1 cellular context compared by ENCODE assay signal in the genomic region with DNA sequence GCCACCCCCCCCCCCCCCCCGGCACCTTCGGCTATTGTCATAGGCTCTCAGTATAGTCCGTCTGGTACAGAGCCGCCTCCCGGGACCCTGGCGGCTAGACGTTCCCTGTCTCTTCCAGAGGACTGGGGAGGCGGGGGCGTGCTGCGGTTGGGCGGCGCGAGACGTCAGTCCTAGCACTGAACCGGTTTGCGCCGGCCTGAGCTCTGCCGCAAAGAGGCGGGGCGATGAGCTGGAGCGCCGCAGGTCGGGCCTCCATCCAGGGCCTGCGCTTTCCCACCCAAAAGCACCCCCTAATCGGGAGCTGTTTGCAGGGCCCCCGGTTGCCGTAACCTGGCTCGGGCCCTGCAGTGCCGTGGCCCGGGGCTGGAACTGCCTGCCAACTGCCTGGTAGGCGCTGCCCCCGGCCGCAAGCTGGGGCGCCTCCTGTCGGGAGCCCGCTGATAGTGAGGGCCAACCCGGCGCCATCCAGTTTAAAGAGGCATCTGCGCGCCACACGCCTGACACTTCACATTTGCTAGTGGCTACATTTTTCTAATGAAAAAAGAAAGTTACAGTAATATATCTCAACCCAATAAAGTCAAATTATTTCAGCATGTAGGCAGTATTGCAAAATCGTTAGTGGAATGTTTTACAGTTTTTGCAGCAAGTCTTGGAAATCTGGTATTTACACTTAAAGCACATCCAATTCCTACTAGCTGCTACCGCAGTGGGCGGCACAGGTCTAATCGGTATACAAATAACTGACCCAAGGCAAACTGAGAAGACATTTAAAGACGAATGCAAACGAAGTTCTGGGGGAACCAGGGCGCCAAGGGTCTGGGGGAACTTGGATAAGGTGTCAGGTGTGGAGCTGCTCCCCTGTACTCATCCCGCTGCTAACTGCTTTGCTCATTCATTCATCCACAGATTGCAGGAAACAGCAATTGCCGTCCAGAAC.
TF ChIP-seq lines count a peak whose summit lies in the region.

No MANE protein-coding gene starts in this region.

TF ChIP-seq in HepG2, 621 proteins besides CTCF, POLR2A, EP300 and RAD21 (continued from another document and continues in another):
- TF ChIP-seq, protein P1, sequence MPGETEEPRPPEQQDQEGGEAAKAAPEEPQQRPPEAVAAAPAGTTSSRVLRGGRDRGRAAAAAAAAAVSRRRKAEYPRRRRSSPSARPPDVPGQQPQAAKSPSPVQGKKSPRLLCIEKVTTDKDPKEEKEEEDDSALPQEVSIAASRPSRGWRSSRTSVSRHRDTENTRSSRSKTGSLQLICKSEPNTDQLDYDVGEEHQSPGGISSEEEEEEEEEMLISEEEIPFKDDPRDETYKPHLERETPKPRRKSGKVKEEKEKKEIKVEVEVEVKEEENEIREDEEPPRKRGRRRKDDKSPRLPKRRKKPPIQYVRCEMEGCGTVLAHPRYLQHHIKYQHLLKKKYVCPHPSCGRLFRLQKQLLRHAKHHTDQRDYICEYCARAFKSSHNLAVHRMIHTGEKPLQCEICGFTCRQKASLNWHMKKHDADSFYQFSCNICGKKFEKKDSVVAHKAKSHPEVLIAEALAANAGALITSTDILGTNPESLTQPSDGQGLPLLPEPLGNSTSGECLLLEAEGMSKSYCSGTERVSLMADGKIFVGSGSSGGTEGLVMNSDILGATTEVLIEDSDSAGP (CRISPR knock-in tag; IDR thresholded peaks at IDR 0.05; ENCODE audit: borderline replicate concordance) = peak; percentile 92; the same call in 1 of the 2 replicates
- TF ChIP-seq, protein P2, sequence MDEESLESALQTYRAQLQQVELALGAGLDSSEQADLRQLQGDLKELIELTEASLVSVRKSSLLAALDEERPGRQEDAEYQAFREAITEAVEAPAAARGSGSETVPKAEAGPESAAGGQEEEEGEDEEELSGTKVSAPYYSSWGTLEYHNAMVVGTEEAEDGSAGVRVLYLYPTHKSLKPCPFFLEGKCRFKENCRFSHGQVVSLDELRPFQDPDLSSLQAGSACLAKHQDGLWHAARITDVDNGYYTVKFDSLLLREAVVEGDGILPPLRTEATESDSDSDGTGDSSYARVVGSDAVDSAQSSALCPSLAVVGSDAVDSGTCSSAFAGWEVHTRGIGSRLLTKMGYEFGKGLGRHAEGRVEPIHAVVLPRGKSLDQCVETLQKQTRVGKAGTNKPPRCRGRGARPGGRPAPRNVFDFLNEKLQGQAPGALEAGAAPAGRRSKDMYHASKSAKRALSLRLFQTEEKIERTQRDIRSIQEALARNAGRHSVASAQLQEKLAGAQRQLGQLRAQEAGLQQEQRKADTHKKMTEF (CRISPR knock-in tag; IDR thresholded peaks at IDR 0.05) = peak; percentile 56; the same call in 1 of the 2 replicates
- TF ChIP-seq, protein P3, sequence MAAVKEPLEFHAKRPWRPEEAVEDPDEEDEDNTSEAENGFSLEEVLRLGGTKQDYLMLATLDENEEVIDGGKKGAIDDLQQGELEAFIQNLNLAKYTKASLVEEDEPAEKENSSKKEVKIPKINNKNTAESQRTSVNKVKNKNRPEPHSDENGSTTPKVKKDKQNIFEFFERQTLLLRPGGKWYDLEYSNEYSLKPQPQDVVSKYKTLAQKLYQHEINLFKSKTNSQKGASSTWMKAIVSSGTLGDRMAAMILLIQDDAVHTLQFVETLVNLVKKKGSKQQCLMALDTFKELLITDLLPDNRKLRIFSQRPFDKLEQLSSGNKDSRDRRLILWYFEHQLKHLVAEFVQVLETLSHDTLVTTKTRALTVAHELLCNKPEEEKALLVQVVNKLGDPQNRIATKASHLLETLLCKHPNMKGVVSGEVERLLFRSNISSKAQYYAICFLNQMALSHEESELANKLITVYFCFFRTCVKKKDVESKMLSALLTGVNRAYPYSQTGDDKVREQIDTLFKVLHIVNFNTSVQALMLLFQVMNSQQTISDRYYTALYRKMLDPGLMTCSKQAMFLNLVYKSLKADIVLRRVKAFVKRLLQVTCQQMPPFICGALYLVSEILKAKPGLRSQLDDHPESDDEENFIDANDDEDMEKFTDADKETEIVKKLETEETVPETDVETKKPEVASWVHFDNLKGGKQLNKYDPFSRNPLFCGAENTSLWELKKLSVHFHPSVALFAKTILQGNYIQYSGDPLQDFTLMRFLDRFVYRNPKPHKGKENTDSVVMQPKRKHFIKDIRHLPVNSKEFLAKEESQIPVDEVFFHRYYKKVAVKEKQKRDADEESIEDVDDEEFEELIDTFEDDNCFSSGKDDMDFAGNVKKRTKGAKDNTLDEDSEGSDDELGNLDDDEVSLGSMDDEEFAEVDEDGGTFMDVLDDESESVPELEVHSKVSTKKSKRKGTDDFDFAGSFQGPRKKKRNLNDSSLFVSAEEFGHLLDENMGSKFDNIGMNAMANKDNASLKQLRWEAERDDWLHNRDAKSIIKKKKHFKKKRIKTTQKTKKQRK (IDR thresholded peaks at IDR 0.05; ENCODE audit: low read length) = no peak
- TF ChIP-seq MZF1 (CRISPR knock-in tag; IDR thresholded peaks at IDR 0.05; ENCODE audit: borderline replicate concordance) = no peak
- TF ChIP-seq, protein P4, sequence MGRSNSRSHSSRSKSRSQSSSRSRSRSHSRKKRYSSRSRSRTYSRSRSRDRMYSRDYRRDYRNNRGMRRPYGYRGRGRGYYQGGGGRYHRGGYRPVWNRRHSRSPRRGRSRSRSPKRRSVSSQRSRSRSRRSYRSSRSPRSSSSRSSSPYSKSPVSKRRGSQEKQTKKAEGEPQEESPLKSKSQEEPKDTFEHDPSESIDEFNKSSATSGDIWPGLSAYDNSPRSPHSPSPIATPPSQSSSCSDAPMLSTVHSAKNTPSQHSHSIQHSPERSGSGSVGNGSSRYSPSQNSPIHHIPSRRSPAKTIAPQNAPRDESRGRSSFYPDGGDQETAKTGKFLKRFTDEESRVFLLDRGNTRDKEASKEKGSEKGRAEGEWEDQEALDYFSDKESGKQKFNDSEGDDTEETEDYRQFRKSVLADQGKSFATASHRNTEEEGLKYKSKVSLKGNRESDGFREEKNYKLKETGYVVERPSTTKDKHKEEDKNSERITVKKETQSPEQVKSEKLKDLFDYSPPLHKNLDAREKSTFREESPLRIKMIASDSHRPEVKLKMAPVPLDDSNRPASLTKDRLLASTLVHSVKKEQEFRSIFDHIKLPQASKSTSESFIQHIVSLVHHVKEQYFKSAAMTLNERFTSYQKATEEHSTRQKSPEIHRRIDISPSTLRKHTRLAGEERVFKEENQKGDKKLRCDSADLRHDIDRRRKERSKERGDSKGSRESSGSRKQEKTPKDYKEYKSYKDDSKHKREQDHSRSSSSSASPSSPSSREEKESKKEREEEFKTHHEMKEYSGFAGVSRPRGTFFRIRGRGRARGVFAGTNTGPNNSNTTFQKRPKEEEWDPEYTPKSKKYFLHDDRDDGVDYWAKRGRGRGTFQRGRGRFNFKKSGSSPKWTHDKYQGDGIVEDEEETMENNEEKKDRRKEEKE (IDR thresholded peaks at IDR 0.05) = no peak
- no peak for TF ChIP-seq FIP1L1 (IDR thresholded peaks at IDR 0.05; ENCODE audit: borderline replicate concordance, insufficient read depth, low read depth, low read length)
- TF ChIP-seq, protein P5, sequence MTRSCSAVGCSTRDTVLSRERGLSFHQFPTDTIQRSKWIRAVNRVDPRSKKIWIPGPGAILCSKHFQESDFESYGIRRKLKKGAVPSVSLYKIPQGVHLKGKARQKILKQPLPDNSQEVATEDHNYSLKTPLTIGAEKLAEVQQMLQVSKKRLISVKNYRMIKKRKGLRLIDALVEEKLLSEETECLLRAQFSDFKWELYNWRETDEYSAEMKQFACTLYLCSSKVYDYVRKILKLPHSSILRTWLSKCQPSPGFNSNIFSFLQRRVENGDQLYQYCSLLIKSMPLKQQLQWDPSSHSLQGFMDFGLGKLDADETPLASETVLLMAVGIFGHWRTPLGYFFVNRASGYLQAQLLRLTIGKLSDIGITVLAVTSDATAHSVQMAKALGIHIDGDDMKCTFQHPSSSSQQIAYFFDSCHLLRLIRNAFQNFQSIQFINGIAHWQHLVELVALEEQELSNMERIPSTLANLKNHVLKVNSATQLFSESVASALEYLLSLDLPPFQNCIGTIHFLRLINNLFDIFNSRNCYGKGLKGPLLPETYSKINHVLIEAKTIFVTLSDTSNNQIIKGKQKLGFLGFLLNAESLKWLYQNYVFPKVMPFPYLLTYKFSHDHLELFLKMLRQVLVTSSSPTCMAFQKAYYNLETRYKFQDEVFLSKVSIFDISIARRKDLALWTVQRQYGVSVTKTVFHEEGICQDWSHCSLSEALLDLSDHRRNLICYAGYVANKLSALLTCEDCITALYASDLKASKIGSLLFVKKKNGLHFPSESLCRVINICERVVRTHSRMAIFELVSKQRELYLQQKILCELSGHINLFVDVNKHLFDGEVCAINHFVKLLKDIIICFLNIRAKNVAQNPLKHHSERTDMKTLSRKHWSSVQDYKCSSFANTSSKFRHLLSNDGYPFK (CRISPR knock-in tag; IDR thresholded peaks at IDR 0.05; ENCODE audit: borderline replicate concordance) = peak; percentile 100
- no peak for TF ChIP-seq ZNF549 (CRISPR knock-in tag; IDR thresholded peaks at IDR 0.05)
- no peak for TF ChIP-seq ISX (CRISPR knock-in tag; conservative IDR thresholded peaks at IDR 0.05)
- TF ChIP-seq ZNF878 (CRISPR knock-in tag; IDR thresholded peaks at IDR 0.05) = no peak
- TF ChIP-seq, protein P6, sequence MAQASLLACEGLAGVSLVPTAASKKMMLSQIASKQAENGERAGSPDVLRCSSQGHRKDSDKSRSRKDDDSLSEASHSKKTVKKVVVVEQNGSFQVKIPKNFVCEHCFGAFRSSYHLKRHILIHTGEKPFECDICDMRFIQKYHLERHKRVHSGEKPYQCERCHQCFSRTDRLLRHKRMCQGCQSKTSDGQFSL (CRISPR knock-in tag; IDR thresholded peaks at IDR 0.05) = no peak
- peak; percentile 91 for TF ChIP-seq SKI (IDR thresholded peaks at IDR 0.05; ENCODE audit: partially characterized antibody)
- no peak for TF ChIP-seq SP1 (IDR thresholded peaks at IDR 0.05)
- no peak for TF ChIP-seq SP1 (CRISPR knock-in tag; IDR thresholded peaks at IDR 0.05)
- peak; percentile 46; the same call in 1 of the 2 replicates for TF ChIP-seq CHD4 (IDR thresholded peaks at IDR 0.05; ENCODE audit: borderline replicate concordance, low read length)
- TF ChIP-seq ZNF207 (IDR thresholded peaks at IDR 0.05; ENCODE audit: borderline replicate concordance) = no peak
- TF ChIP-seq NFATC3 (CRISPR knock-in tag; IDR thresholded peaks at IDR 0.05) = no peak
- TF ChIP-seq, protein P7, sequence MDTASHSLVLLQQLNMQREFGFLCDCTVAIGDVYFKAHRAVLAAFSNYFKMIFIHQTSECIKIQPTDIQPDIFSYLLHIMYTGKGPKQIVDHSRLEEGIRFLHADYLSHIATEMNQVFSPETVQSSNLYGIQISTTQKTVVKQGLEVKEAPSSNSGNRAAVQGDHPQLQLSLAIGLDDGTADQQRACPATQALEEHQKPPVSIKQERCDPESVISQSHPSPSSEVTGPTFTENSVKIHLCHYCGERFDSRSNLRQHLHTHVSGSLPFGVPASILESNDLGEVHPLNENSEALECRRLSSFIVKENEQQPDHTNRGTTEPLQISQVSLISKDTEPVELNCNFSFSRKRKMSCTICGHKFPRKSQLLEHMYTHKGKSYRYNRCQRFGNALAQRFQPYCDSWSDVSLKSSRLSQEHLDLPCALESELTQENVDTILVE (CRISPR knock-in tag; IDR thresholded peaks at IDR 0.05) = no peak; the same call in 1 of the 2 replicates
- peak; percentile 78 for TF ChIP-seq ZNF605 (CRISPR knock-in tag; IDR thresholded peaks at IDR 0.05)
- TF ChIP-seq ZNF44 (CRISPR knock-in tag; IDR thresholded peaks at IDR 0.05) = no peak
- TF ChIP-seq, protein P8, sequence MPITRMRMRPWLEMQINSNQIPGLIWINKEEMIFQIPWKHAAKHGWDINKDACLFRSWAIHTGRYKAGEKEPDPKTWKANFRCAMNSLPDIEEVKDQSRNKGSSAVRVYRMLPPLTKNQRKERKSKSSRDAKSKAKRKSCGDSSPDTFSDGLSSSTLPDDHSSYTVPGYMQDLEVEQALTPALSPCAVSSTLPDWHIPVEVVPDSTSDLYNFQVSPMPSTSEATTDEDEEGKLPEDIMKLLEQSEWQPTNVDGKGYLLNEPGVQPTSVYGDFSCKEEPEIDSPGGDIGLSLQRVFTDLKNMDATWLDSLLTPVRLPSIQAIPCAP (CRISPR knock-in tag; IDR thresholded peaks at IDR 0.05; ENCODE audit: low read depth) = no peak
- no peak; the same call in 1 of the 2 replicates for TF ChIP-seq ZNF607 (CRISPR knock-in tag; IDR thresholded peaks at IDR 0.05; ENCODE audit: borderline replicate concordance)
- no peak for TF ChIP-seq TOE1 (CRISPR knock-in tag; IDR thresholded peaks at IDR 0.05)
- TF ChIP-seq ZNF562 (CRISPR knock-in tag; IDR thresholded peaks at IDR 0.05; ENCODE audit: borderline replicate concordance) = no peak
- TF ChIP-seq ZC3H4 (CRISPR knock-in tag; IDR thresholded peaks at IDR 0.05; ENCODE audit: borderline replicate concordance) = no peak
- TF ChIP-seq, protein P9, sequence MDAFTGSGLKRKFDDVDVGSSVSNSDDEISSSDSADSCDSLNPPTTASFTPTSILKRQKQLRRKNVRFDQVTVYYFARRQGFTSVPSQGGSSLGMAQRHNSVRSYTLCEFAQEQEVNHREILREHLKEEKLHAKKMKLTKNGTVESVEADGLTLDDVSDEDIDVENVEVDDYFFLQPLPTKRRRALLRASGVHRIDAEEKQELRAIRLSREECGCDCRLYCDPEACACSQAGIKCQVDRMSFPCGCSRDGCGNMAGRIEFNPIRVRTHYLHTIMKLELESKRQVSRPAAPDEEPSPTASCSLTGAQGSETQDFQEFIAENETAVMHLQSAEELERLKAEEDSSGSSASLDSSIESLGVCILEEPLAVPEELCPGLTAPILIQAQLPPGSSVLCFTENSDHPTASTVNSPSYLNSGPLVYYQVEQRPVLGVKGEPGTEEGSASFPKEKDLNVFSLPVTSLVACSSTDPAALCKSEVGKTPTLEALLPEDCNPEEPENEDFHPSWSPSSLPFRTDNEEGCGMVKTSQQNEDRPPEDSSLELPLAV (CRISPR knock-in tag; conservative IDR thresholded peaks at IDR 0.05; ENCODE audit: low read depth) = no peak
- TF ChIP-seq, protein P10, sequence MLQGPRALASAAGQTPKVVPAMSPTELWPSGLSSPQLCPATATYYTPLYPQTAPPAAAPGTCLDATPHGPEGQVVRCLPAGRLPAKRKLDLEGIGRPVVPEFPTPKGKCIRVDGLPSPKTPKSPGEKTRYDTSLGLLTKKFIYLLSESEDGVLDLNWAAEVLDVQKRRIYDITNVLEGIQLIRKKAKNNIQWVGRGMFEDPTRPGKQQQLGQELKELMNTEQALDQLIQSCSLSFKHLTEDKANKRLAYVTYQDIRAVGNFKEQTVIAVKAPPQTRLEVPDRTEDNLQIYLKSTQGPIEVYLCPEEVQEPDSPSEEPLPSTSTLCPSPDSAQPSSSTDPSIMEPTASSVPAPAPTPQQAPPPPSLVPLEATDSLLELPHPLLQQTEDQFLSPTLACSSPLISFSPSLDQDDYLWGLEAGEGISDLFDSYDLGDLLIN (CRISPR knock-in tag; IDR thresholded peaks at IDR 0.05; ENCODE audit: borderline replicate concordance) = peak; percentile 1; the same call in 1 of the 2 replicates
- TF ChIP-seq, protein P11, sequence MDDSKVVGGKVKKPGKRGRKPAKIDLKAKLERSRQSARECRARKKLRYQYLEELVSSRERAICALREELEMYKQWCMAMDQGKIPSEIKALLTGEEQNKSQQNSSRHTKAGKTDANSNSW (CRISPR knock-in tag; IDR thresholded peaks at IDR 0.05; ENCODE audit: borderline replicate concordance) = no peak
- no peak for TF ChIP-seq KDM4B (CRISPR knock-in tag; IDR thresholded peaks at IDR 0.05)
- TF ChIP-seq NKX3-1 (CRISPR knock-in tag; IDR thresholded peaks at IDR 0.05) = peak; percentile 35; the same call in 1 of the 2 replicates
- no peak for TF ChIP-seq KMT2A (CRISPR knock-in tag; IDR thresholded peaks at IDR 0.05)
- no peak for TF ChIP-seq ZSCAN30 (CRISPR knock-in tag; IDR thresholded peaks at IDR 0.05)
